Comparison of ENCODE assay signal across 18 cellular contexts in genomic region chr1:56450004-56450666, GRCh38.
A peak's percentile ranks its signal among the peaks of the same experiment; 100 is the strongest.
DNase-seq lines count a peak whose midpoint lies in the region; ATAC-seq, FAIRE-seq and TF ChIP-seq lines count a peak whose summit lies in the region.
"Had no signal": no experiment of that assay in that cellular context is flagged by ENCODE, and none has a peak within 500 bp of the region (broad histone marks: within the 10 kb centered on the region; RNA-seq: fewer than 3 reads in every experiment).

No MANE protein-coding gene starts in this region.

- no peaks in the 10 kb centered on the region for H3K9me3 Mint-ChIP-seq in natural killer cell treated with Interleukin-12 subunit alpha and Interleukin-12 subunit beta and Interleukin-15 and Interleukin-18, amount 100 ng/mL, for 72 hours
- peaks cover 0 to 2% of the 10 kb centered on the region in 2 donors for H3K9me3 Mint-ChIP-seq in natural killer cell
- H3K9me3 Mint-ChIP-seq in activated CD4-positive, alpha-beta T cell treated with anti-CD3 and anti-CD28 coated beads, Interleukin-2, amount 10 ng/mL, durations not matched to agents 7 days and 5 days = no peaks in the 10 kb centered on the region
- no peaks in the 10 kb centered on the region for H3K9me3 Mint-ChIP-seq in activated naive CD8-positive, alpha-beta T cell treated with anti-CD3 and anti-CD28 coated beads, Interleukin-2, amount 50 U/mL, for 24 hours

- H3K4me2 ChIP-seq in HepG2 (ENCODE audit: low read depth, low read length) = peak overlapping the region; percentile 59

- no TSS peak for BruUV-seq in HepG2 (replicated peaks; lab: Mats Ljungman, UMichigan)

- H3K4me3 Mint-ChIP-seq in natural killer cell treated with Interleukin-12 subunit alpha and Interleukin-12 subunit beta and Interleukin-15 and Interleukin-18, amount 100 ng/mL, for 72 hours = no peak overlapping the region
- no peak overlapping the region for H3K4me3 Mint-ChIP-seq in natural killer cell
- H3K4me3 Mint-ChIP-seq in activated CD4-positive, alpha-beta T cell treated with anti-CD3 and anti-CD28 coated beads, Interleukin-2, amount 10 ng/mL, durations not matched to agents 7 days and 5 days = no peak overlapping the region
- H3K4me3 Mint-ChIP-seq in activated naive CD8-positive, alpha-beta T cell treated with anti-CD3 and anti-CD28 coated beads, Interleukin-2, amount 50 U/mL, for 24 hours = no peak overlapping the region
- H3K4me3 Mint-ChIP-seq: HFFc6 had no signal

- DNase-seq in natural killer cell treated with Interleukin-12 subunit alpha and Interleukin-12 subunit beta and Interleukin-15 and Interleukin-18, amount 100 ng/mL, for 72 hours (ENCODE audit: low spot score) = no peak
- DNase-seq in natural killer cell (no peak), amniotic epithelial cell (ENCODE audit: low read depth) (peak; percentile 24), HepG2 (ENCODE audit: low spot score) (peak; percentile 35), smooth muscle cell of the brain vasculature (ENCODE audit: low read depth, low spot score) (peak; percentile 65)
- no peak for DNase-seq in activated CD4-positive, alpha-beta T cell treated with anti-CD3 and anti-CD28 coated beads, Interleukin-2, amount 10 ng/mL, durations not matched to agents 7 days and 5 days
- DNase-seq in activated naive CD8-positive, alpha-beta T cell treated with anti-CD3 and anti-CD28 coated beads, Interleukin-2, amount 50 U/mL, for 24 hours = no peak
- DNase-seq: DMS53, HFFc6, Karpas-422, NCI-H1930, NCI-H2171 had no signal

- H3K36me3 Mint-ChIP-seq in natural killer cell treated with Interleukin-12 subunit alpha and Interleukin-12 subunit beta and Interleukin-15 and Interleukin-18, amount 100 ng/mL, for 72 hours = no peaks in the 10 kb centered on the region
- no peaks in the 10 kb centered on the region for H3K36me3 Mint-ChIP-seq in natural killer cell
- no peaks in the 10 kb centered on the region for H3K36me3 Mint-ChIP-seq in activated CD4-positive, alpha-beta T cell treated with anti-CD3 and anti-CD28 coated beads, Interleukin-2, amount 10 ng/mL, durations not matched to agents 7 days and 5 days (ENCODE audit: low read depth)
- H3K36me3 Mint-ChIP-seq in activated naive CD8-positive, alpha-beta T cell treated with anti-CD3 and anti-CD28 coated beads, Interleukin-2, amount 50 U/mL, for 24 hours (ENCODE audit: low read depth) = no peaks in the 10 kb centered on the region

- 14% methylated on average over 4 of the region's 4 CpGs for WGBS in HepG2 (ENCODE audit: low lambda C conversion rate)

- no peaks in the 10 kb centered on the region for H4K20me1 ChIP-seq in HepG2 (ENCODE audit: insufficient read depth, low read length)

- CTCF ChIA-PET in HepG2 (lab: Yijun Ruan, JAX; ENCODE audit: low intra/inter-chr PET ratio, low total read pairs) = no interaction called here
- CTCF ChIA-PET in activated CD4-positive, alpha-beta T cell treated with anti-CD3 and anti-CD28 coated beads, Interleukin-2, amount 10 ng/mL, durations not matched to agents 7 days and 5 days (lab: Charles Lee) = no interaction called here

- H3K4me1 ChIP-seq in HepG2 (ENCODE audit: insufficient read depth, low read length) = peaks cover 86% of the 10 kb centered on the region

- ATAC-seq in natural killer cell treated with Interleukin-12 subunit alpha and Interleukin-12 subunit beta and Interleukin-15 and Interleukin-18, amount 100 ng/mL, for 72 hours = peak; percentile 13 to 28
- ATAC-seq in natural killer cell (no peak), HepG2 (peak; percentile 60), GM18907 (IDR thresholded peaks at IDR 0.05; ENCODE audit: unreplicated experiment) (no peak)
- ATAC-seq in activated naive CD8-positive, alpha-beta T cell treated with anti-CD3 and anti-CD28 coated beads, Interleukin-2, amount 50 U/mL, for 24 hours = no peak

- H3K27ac ChIP-seq in HepG2 (ENCODE audit: extremely low read length, insufficient read depth, low read length) = peak overlapping the region; percentile 69
- H3K27ac ChIP-seq: C4-2B, SJSA1 had no signal

- intact Hi-C loops in natural killer cell (cut with micrococcal nuclease) (no loop called here), HepG2 (cut with micrococcal nuclease; ENCODE audit: unreplicated experiment) (no loop called here)

- in situ Hi-C loops in HepG2 (cut with HindIII; ENCODE audit: extremely low pct_ligation_motif_present, low pct_unique_long_range_greater_than_20kb) = no loop called here

- H3K36me3 ChIP-seq in HepG2 (replicated peaks in 1 of 2; ENCODE audit: control insufficient read depth in 1 of 2, insufficient read depth in 2 of 2, low read length in 2 of 2) = no peaks in the 10 kb centered on the region
- H3K36me3 ChIP-seq: SJSA1 had no signal

- peak; percentile 53 for FAIRE-seq in HepG2 (lab: Jason Lieb, UNC)
- FAIRE-seq: G401.6, GM12891, RCC 7860 had no signal

- TF ChIP-seq CTCF in natural killer cell (IDR thresholded peaks at IDR 0.05) (no peak), HepG2 (CRISPR knock-in tag; IDR thresholded peaks at IDR 0.05) (no peak)

- no peak for TF ChIP-seq POLR2A in HepG2 (IDR thresholded peaks at IDR 0.05; ENCODE audit: insufficient read depth in 1 of 2, low read depth in 2 of 2, low read length in 2 of 2)

- no peak overlapping the region for H2AFZ ChIP-seq in HepG2 (ENCODE audit: low read length)

- no peaks in the 10 kb centered on the region for H3K79me2 ChIP-seq in HepG2 (ENCODE audit: insufficient read depth, low read length)

- peak overlapping the region; percentile 33; the same call in 1 of the 2 replicates for H3K9ac ChIP-seq in HepG2 (ENCODE audit: insufficient read depth, low read depth, low read length)

- H3K4me1 Mint-ChIP-seq in natural killer cell treated with Interleukin-12 subunit alpha and Interleukin-12 subunit beta and Interleukin-15 and Interleukin-18, amount 100 ng/mL, for 72 hours (ENCODE audit: low read depth in 2 of 2) = no peaks in the 10 kb centered on the region
- H3K4me1 Mint-ChIP-seq in natural killer cell = no peaks in the 10 kb centered on the region
- H3K4me1 Mint-ChIP-seq in activated CD4-positive, alpha-beta T cell treated with anti-CD3 and anti-CD28 coated beads, Interleukin-2, amount 10 ng/mL, durations not matched to agents 7 days and 5 days = no peaks in the 10 kb centered on the region
- H3K4me1 Mint-ChIP-seq in activated naive CD8-positive, alpha-beta T cell treated with anti-CD3 and anti-CD28 coated beads, Interleukin-2, amount 50 U/mL, for 24 hours = no peaks in the 10 kb centered on the region

- no peak for TF ChIP-seq RAD21 in HepG2 (CRISPR knock-in tag; IDR thresholded peaks at IDR 0.05)

- TF ChIP-seq EP300 in HepG2 (IDR thresholded peaks at IDR 0.05; ENCODE audit: low read depth in 2 of 2, low read length in 2 of 2) (no peak), HepG2 (CRISPR knock-in tag; IDR thresholded peaks at IDR 0.05; ENCODE audit: borderline replicate concordance) (no peak)

- POLR2A ChIA-PET in HepG2 (lab: Yijun Ruan, JAX) = interaction anchor here (0.8 to 2.5 kb wide), 6 partner anchors 13 to 128 kb away, joined by 3 to 17 read pairs (median 10); no protein-coding TSS in a partner anchor
- POLR2A ChIA-PET in activated CD4-positive, alpha-beta T cell treated with anti-CD3 and anti-CD28 coated beads, Interleukin-2, amount 10 ng/mL, durations not matched to agents 7 days and 5 days (lab: Charles Lee) = no interaction called here

- no peak overlapping the region for H3K27ac Mint-ChIP-seq in natural killer cell treated with Interleukin-12 subunit alpha and Interleukin-12 subunit beta and Interleukin-15 and Interleukin-18, amount 100 ng/mL, for 72 hours
- H3K27ac Mint-ChIP-seq in natural killer cell = no peak overlapping the region
- no peak overlapping the region for H3K27ac Mint-ChIP-seq in activated CD4-positive, alpha-beta T cell treated with anti-CD3 and anti-CD28 coated beads, Interleukin-2, amount 10 ng/mL, durations not matched to agents 7 days and 5 days
- H3K27ac Mint-ChIP-seq in activated naive CD8-positive, alpha-beta T cell treated with anti-CD3 and anti-CD28 coated beads, Interleukin-2, amount 50 U/mL, for 24 hours = no peak overlapping the region
- H3K27ac Mint-ChIP-seq: HFFc6 had no signal

- peaks cover 4 to 7% of the 10 kb centered on the region in 2 donors for H3K27me3 Mint-ChIP-seq in natural killer cell treated with Interleukin-12 subunit alpha and Interleukin-12 subunit beta and Interleukin-15 and Interleukin-18, amount 100 ng/mL, for 72 hours
- H3K27me3 Mint-ChIP-seq in natural killer cell (ENCODE audit: low read depth in 2 of 2) = peaks cover 11 to 13% of the 10 kb centered on the region in 2 donors
- no peaks in the 10 kb centered on the region for H3K27me3 Mint-ChIP-seq in activated CD4-positive, alpha-beta T cell treated with anti-CD3 and anti-CD28 coated beads, Interleukin-2, amount 10 ng/mL, durations not matched to agents 7 days and 5 days
- peaks cover 3% of the 10 kb centered on the region for H3K27me3 Mint-ChIP-seq in activated naive CD8-positive, alpha-beta T cell treated with anti-CD3 and anti-CD28 coated beads, Interleukin-2, amount 50 U/mL, for 24 hours

- peak overlapping the region in 1 of 3 experiments; percentile 30; a peak in 2 of 6 replicates for H3K4me3 ChIP-seq in HepG2 (replicated peaks in 1 of 3; ENCODE audit: insufficient read depth in 1 of 3, low read depth in 2 of 3, low read length in 3 of 3)
- H3K4me3 ChIP-seq: SJSA1 had no signal

- no peaks in the 10 kb centered on the region for H3K27me3 ChIP-seq in HepG2 (ENCODE audit: control insufficient read depth in 1 of 2, insufficient read depth in 2 of 2, low read length in 2 of 2)
- H3K27me3 ChIP-seq: SJSA1 had no signal

- H3K9me3 ChIP-seq in HepG2 (ENCODE audit: low read length) = no peaks in the 10 kb centered on the region
- H3K9me3 ChIP-seq: SJSA1 had no signal

TF ChIP-seq in HepG2, 621 proteins besides CTCF, POLR2A, EP300 and RAD21 (continues in another document):
- TF ChIP-seq GATAD1 (CRISPR knock-in tag; IDR thresholded peaks at IDR 0.05) (no peak), NFE2L1 (CRISPR knock-in tag; IDR thresholded peaks at IDR 0.05; ENCODE audit: borderline replicate concordance) (no peak), MIER2 (CRISPR knock-in tag; IDR thresholded peaks at IDR 0.05) (no peak), KLF11 (CRISPR knock-in tag; IDR thresholded peaks at IDR 0.05) (no peak)

Comparison
In these comparisons a context has a peak if more than half of its experiments do, and no peak if none do; other contexts are left out.
1. ATAC-seq: peak in natural killer cell treated with Interleukin-12 subunit alpha and Interleukin-12 subunit beta and Interleukin-15 and Interleukin-18, amount 100 ng/mL, for 72 hours (2 of 2) and HepG2 (single experiment); none in natural killer cell (0 of 3), GM18907 (single experiment) and activated naive CD8-positive, alpha-beta T cell treated with anti-CD3 and anti-CD28 coated beads, Interleukin-2, amount 50 U/mL, for 24 hours (single experiment).
2. DNase-seq: peak in amniotic epithelial cell (single experiment), HepG2 (single experiment) and smooth muscle cell of the brain vasculature (single experiment); none in natural killer cell treated with Interleukin-12 subunit alpha and Interleukin-12 subunit beta and Interleukin-15 and Interleukin-18, amount 100 ng/mL, for 72 hours (single experiment), natural killer cell (single experiment), activated CD4-positive, alpha-beta T cell treated with anti-CD3 and anti-CD28 coated beads, Interleukin-2, amount 10 ng/mL, durations not matched to agents 7 days and 5 days (single experiment) and activated naive CD8-positive, alpha-beta T cell treated with anti-CD3 and anti-CD28 coated beads, Interleukin-2, amount 50 U/mL, for 24 hours (single experiment).